1 cellular context compared by ENCODE assay signal in genomic region chr19:20565321-20566018, GRCh38.
A peak's percentile ranks its signal among the peaks of the same experiment; 100 is the strongest.
TF ChIP-seq lines count a peak whose summit lies in the region.

TSS of gene ZNF737 (minus strand) at chr19:20565781. CDS start at chr19:20565640, 141 bp downstream.

TF ChIP-seq in HepG2, 621 proteins besides CTCF, POLR2A, EP300 and RAD21 (continued from another document and continues in another):
- TF ChIP-seq ZBTB40 (IDR thresholded peaks at IDR 0.05) (no peak), ZBTB40 (CRISPR knock-in tag; IDR thresholded peaks at IDR 0.05) (peak; percentile 71; the same call in 1 of the 2 replicates), TBP (CRISPR knock-in tag; IDR thresholded peaks at IDR 0.05) (no peak), RBFOX2 (IDR thresholded peaks at IDR 0.05; ENCODE audit: low read depth, low read length) (0 out of 2 replicates have a peak, but pooled peaks have one; percentile 36), FOXK1 (CRISPR knock-in tag; IDR thresholded peaks at IDR 0.05; ENCODE audit: borderline replicate concordance, low read depth) (peak; percentile 8; the same call in 1 of the 2 replicates), GATAD2A (CRISPR knock-in tag; IDR thresholded peaks at IDR 0.05) (peak; percentile 17; the same call in 1 of the 2 replicates), RBAK (CRISPR knock-in tag; IDR thresholded peaks at IDR 0.05) (no peak), PBX2 (CRISPR knock-in tag; IDR thresholded peaks at IDR 0.05) (peak; percentile 84), PHF21A (CRISPR knock-in tag; IDR thresholded peaks at IDR 0.05) (peak; percentile 49), NFYB (CRISPR knock-in tag; IDR thresholded peaks at IDR 0.05) (peak; percentile 95), U2AF2 (IDR thresholded peaks at IDR 0.05; ENCODE audit: low read depth, low read length) (0 out of 2 replicates have a peak, but pooled peaks have one; percentile 52), ZNF276 (CRISPR knock-in tag; IDR thresholded peaks at IDR 0.05; ENCODE audit: low read depth) (no peak), SMAD3 (CRISPR knock-in tag; IDR thresholded peaks at IDR 0.05) (0 out of 2 replicates have a peak, but pooled peaks have one; percentile 27), ZNF788 (CRISPR knock-in tag; IDR thresholded peaks at IDR 0.05; ENCODE audit: borderline replicate concordance) (peak; percentile 67; the same call in 1 of the 2 replicates), CREM (IDR thresholded peaks at IDR 0.05) (0 out of 2 replicates have a peak, but pooled peaks have one; percentile 33), CREM (CRISPR knock-in tag; IDR thresholded peaks at IDR 0.05) (no peak), ZNF138 (CRISPR knock-in tag; IDR thresholded peaks at IDR 0.05; ENCODE audit: low read depth) (no peak), GABPA (IDR thresholded peaks at IDR 0.05; ENCODE audit: low read depth, low read length) (no peak), GABPA (CRISPR knock-in tag; IDR thresholded peaks at IDR 0.05; ENCODE audit: low read depth) (0 out of 2 replicates have a peak, but pooled peaks have one; percentile 25), ZFX (CRISPR knock-in tag; IDR thresholded peaks at IDR 0.05; ENCODE audit: low read depth) (peak; percentile 93), BORCS8-MEF2B (CRISPR knock-in tag; IDR thresholded peaks at IDR 0.05) (0 out of 2 replicates have a peak, but pooled peaks have one; percentile 41), NR1H2 (CRISPR knock-in tag; IDR thresholded peaks at IDR 0.05; ENCODE audit: borderline replicate concordance, low read depth) (peak; percentile 62; the same call in 1 of the 2 replicates), GLI4 (CRISPR knock-in tag; IDR thresholded peaks at IDR 0.05; ENCODE audit: borderline replicate concordance) (no peak), KMT2A (CRISPR knock-in tag; IDR thresholded peaks at IDR 0.05) (peak; percentile 77), SNAI1 (CRISPR knock-in tag; IDR thresholded peaks at IDR 0.05; ENCODE audit: borderline replicate concordance) (no peak), ZNF782 (CRISPR knock-in tag; IDR thresholded peaks at IDR 0.05; ENCODE audit: borderline replicate concordance) (peak; percentile 36; the same call in 1 of the 2 replicates), TARDBP (CRISPR knock-in tag; IDR thresholded peaks at IDR 0.05) (0 out of 2 replicates have a peak, but pooled peaks have one; percentile 27), SP4 (CRISPR knock-in tag; IDR thresholded peaks at IDR 0.05) (peak; percentile 61), ZNF280D (CRISPR knock-in tag; IDR thresholded peaks at IDR 0.05) (peak; percentile 85; the same call in 1 of the 2 replicates)
- TF ChIP-seq, protein P1, sequence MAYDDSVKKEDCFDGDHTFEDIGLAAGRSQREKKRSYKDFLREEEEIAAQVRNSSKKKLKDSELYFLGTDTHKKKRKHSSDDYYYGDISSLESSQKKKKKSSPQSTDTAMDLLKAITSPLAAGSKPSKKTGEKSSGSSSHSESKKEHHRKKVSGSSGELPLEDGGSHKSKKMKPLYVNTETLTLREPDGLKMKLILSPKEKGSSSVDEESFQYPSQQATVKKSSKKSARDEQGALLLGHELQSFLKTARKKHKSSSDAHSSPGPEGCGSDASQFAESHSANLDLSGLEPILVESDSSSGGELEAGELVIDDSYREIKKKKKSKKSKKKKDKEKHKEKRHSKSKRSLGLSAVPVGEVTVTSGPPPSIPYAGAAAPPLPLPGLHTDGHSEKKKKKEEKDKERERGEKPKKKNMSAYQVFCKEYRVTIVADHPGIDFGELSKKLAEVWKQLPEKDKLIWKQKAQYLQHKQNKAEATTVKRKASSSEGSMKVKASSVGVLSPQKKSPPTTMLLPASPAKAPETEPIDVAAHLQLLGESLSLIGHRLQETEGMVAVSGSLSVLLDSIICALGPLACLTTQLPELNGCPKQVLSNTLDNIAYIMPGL (CRISPR knock-in tag; IDR thresholded peaks at IDR 0.05; ENCODE audit: borderline replicate concordance in 1 of 2, low read depth in 1 of 2), result peak; percentile 70; a peak in 3 of 4 replicates
- TF ChIP-seq, protein P2, sequence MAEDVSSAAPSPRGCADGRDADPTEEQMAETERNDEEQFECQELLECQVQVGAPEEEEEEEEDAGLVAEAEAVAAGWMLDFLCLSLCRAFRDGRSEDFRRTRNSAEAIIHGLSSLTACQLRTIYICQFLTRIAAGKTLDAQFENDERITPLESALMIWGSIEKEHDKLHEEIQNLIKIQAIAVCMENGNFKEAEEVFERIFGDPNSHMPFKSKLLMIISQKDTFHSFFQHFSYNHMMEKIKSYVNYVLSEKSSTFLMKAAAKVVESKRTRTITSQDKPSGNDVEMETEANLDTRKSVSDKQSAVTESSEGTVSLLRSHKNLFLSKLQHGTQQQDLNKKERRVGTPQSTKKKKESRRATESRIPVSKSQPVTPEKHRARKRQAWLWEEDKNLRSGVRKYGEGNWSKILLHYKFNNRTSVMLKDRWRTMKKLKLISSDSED (CRISPR knock-in tag; IDR thresholded peaks at IDR 0.05), result no peak
- TF ChIP-seq, protein P3, sequence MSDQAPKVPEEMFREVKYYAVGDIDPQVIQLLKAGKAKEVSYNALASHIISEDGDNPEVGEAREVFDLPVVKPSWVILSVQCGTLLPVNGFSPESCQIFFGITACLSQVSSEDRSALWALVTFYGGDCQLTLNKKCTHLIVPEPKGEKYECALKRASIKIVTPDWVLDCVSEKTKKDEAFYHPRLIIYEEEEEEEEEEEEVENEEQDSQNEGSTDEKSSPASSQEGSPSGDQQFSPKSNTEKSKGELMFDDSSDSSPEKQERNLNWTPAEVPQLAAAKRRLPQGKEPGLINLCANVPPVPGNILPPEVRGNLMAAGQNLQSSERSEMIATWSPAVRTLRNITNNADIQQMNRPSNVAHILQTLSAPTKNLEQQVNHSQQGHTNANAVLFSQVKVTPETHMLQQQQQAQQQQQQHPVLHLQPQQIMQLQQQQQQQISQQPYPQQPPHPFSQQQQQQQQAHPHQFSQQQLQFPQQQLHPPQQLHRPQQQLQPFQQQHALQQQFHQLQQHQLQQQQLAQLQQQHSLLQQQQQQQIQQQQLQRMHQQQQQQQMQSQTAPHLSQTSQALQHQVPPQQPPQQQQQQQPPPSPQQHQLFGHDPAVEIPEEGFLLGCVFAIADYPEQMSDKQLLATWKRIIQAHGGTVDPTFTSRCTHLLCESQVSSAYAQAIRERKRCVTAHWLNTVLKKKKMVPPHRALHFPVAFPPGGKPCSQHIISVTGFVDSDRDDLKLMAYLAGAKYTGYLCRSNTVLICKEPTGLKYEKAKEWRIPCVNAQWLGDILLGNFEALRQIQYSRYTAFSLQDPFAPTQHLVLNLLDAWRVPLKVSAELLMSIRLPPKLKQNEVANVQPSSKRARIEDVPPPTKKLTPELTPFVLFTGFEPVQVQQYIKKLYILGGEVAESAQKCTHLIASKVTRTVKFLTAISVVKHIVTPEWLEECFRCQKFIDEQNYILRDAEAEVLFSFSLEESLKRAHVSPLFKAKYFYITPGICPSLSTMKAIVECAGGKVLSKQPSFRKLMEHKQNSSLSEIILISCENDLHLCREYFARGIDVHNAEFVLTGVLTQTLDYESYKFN (CRISPR knock-in tag; conservative IDR thresholded peaks at IDR 0.05), result no peak
- TF ChIP-seq, protein P4, sequence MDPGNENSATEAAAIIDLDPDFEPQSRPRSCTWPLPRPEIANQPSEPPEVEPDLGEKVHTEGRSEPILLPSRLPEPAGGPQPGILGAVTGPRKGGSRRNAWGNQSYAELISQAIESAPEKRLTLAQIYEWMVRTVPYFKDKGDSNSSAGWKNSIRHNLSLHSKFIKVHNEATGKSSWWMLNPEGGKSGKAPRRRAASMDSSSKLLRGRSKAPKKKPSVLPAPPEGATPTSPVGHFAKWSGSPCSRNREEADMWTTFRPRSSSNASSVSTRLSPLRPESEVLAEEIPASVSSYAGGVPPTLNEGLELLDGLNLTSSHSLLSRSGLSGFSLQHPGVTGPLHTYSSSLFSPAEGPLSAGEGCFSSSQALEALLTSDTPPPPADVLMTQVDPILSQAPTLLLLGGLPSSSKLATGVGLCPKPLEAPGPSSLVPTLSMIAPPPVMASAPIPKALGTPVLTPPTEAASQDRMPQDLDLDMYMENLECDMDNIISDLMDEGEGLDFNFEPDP (CRISPR knock-in tag; conservative IDR thresholded peaks at IDR 0.05), result no peak
